ENCODE assay signal across 1 cellular context in the genomic region with DNA sequence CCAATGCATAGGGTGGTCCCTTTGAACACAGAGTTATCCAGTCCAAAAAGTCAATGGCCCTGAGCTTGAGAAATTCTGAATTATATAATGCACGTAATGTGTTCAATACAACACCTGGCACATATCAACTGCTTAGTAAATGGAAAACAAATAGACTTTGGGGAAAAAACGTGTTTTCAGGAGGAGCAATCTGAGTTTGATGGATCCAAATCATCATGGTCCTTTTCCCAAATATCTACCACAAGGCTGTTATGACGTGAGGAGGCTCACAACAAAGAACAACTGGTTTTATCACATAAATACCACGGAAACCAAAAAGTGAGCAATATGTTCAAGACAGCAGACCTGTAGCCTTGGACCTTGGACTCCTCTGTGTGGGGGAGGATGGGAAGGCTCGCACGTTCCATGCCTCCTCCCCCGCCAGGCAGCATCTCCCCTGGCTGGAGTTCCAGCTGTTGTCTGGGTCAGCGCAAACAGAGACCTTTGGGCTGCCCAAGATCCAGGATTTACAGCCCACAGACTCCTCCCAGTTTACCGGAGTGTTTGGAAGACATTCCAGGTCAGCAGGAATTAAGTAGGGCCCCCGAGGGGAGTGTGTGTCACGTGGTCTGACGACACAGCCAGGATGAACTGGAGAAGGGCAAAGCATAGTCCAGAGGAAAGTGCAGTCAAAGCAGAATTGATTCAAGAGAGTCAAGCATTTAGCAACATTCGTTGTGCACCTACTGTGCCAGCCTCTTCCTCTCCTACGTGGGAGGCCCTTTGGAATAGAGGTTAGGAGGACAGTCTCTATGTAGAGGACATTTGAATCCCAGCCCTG.
TF ChIP-seq lines count a peak whose summit lies in the region.

No MANE protein-coding gene starts in this region.

TF ChIP-seq in K562, 482 proteins besides CTCF, POLR2A, EP300 and RAD21 (continued from another document and continues in another):
- TF ChIP-seq, protein P1, sequence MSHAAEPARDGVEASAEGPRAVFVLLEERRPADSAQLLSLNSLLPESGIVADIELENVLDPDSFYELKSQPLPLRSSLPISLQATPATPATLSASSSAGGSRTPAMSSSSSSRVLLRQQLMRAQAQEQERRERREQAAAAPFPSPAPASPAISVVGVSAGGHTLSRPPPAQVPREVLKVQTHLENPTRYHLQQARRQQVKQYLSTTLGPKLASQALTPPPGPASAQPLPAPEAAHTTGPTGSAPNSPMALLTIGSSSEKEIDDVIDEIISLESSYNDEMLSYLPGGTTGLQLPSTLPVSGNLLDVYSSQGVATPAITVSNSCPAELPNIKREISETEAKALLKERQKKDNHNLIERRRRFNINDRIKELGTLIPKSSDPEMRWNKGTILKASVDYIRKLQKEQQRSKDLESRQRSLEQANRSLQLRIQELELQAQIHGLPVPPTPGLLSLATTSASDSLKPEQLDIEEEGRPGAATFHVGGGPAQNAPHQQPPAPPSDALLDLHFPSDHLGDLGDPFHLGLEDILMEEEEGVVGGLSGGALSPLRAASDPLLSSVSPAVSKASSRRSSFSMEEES (CRISPR knock-in tag; IDR thresholded peaks at IDR 0.05), result peak; percentile 95
- peak; percentile 36; the same call in 1 of the 2 replicates for TF ChIP-seq SMARCE1 (IDR thresholded peaks at IDR 0.05)
- TF ChIP-seq, protein P2, sequence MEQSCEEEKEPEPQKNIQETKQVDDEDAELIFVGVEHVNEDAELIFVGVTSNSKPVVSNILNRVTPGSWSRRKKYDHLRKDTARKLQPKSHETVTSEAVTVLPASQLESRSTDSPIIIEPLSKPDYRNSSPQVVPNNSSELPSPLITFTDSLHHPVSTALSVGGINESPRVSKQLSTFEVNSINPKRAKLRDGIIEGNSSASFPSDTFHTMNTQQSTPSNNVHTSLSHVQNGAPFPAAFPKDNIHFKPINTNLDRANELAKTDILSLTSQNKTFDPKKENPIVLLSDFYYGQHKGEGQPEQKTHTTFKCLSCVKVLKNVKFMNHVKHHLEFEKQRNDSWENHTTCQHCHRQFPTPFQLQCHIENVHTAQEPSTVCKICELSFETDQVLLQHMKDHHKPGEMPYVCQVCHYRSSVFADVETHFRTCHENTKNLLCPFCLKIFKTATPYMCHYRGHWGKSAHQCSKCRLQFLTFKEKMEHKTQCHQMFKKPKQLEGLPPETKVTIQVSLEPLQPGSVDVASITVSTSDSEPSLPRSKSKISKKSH (CRISPR knock-in tag; IDR thresholded peaks at IDR 0.05), result no peak
- TF ChIP-seq SP2 (IDR thresholded peaks at IDR 0.05; ENCODE audit: extremely low read depth, low read depth, low read length, poor library complexity, severe bottlenecking), result no peak
- TF ChIP-seq JUNB (CRISPR knock-in tag; conservative IDR thresholded peaks at IDR 0.05), result no peak
- TF ChIP-seq ARNT (IDR thresholded peaks at IDR 0.05), result no peak
- TF ChIP-seq CHD2 (IDR thresholded peaks at IDR 0.05; ENCODE audit: low read depth, low read length), result peak; percentile 42; the same call in 1 of the 2 replicates
- TF ChIP-seq, protein P3, sequence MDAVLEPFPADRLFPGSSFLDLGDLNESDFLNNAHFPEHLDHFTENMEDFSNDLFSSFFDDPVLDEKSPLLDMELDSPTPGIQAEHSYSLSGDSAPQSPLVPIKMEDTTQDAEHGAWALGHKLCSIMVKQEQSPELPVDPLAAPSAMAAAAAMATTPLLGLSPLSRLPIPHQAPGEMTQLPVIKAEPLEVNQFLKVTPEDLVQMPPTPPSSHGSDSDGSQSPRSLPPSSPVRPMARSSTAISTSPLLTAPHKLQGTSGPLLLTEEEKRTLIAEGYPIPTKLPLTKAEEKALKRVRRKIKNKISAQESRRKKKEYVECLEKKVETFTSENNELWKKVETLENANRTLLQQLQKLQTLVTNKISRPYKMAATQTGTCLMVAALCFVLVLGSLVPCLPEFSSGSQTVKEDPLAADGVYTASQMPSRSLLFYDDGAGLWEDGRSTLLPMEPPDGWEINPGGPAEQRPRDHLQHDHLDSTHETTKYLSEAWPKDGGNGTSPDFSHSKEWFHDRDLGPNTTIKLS (IDR thresholded peaks at IDR 0.05; ENCODE audit: borderline replicate concordance, low read depth), result no peak
- TF ChIP-seq MAFK (IDR thresholded peaks at IDR 0.05; ENCODE audit: low read length), result 0 out of 2 replicates have a peak, but pooled peaks have one; percentile 30
- TF ChIP-seq TRIM28 (IDR thresholded peaks at IDR 0.05), result no peak
- TF ChIP-seq YY1 (IDR thresholded peaks at IDR 0.05; ENCODE audit: borderline replicate concordance in 1 of 3, control insufficient read depth in 1 of 3, extremely low read depth in 1 of 3, insufficient read depth in 3 of 3, insufficient read length in 1 of 3, insufficient replicate concordance in 2 of 3, low read depth in 1 of 3, low read length in 2 of 3), result no peak
- TF ChIP-seq CXXC5 (CRISPR knock-in tag; IDR thresholded peaks at IDR 0.05), result peak; percentile 70
- TF ChIP-seq PHB (CRISPR knock-in tag; IDR thresholded peaks at IDR 0.05), result no peak
- TF ChIP-seq, protein P4, sequence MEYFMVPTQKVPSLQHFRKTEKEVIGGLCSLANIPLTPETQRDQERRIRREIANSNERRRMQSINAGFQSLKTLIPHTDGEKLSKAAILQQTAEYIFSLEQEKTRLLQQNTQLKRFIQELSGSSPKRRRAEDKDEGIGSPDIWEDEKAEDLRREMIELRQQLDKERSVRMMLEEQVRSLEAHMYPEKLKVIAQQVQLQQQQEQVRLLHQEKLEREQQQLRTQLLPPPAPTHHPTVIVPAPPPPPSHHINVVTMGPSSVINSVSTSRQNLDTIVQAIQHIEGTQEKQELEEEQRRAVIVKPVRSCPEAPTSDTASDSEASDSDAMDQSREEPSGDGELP (CRISPR knock-in tag; IDR thresholded peaks at IDR 0.05; ENCODE audit: borderline replicate concordance), result peak; percentile 81; the same call in 1 of the 2 replicates
- TF ChIP-seq CBFB (CRISPR knock-in tag; IDR thresholded peaks at IDR 0.05), result no peak
- no peak for TF ChIP-seq ZNF75A (CRISPR knock-in tag; IDR thresholded peaks at IDR 0.05)
- peak; percentile 22 to 67; a peak in 3 of 4 replicates for TF ChIP-seq KDM1A (IDR thresholded peaks at IDR 0.05)
- TF ChIP-seq FOXK2 (conservative IDR thresholded peaks at IDR 0.05 in 1 of 2, IDR thresholded peaks at IDR 0.05 in 1 of 2; ENCODE audit: low read depth in 2 of 2), result no peak
- TF ChIP-seq, protein P5, sequence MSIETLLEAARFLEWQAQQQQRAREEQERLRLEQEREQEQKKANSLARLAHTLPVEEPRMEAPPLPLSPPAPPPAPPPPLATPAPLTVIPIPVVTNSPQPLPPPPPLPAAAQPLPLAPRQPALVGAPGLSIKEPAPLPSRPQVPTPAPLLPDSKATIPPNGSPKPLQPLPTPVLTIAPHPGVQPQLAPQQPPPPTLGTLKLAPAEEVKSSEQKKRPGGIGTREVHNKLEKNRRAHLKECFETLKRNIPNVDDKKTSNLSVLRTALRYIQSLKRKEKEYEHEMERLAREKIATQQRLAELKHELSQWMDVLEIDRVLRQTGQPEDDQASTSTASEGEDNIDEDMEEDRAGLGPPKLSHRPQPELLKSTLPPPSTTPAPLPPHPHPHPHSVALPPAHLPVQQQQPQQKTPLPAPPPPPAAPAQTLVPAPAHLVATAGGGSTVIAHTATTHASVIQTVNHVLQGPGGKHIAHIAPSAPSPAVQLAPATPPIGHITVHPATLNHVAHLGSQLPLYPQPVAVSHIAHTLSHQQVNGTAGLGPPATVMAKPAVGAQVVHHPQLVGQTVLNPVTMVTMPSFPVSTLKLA (conservative IDR thresholded peaks at IDR 0.05), result peak; percentile 38 to 58; a peak in 2 of 4 replicates
- TF ChIP-seq ZFP36 (IDR thresholded peaks at IDR 0.05; ENCODE audit: low read depth, low read length, partially characterized antibody), result peak; percentile 9
- no peak for TF ChIP-seq MXI1 (IDR thresholded peaks at IDR 0.05; ENCODE audit: low read depth, low read length)
- 0 out of 2 replicates have a peak, but pooled peaks have one; percentile 39 for TF ChIP-seq MTA3 (IDR thresholded peaks at IDR 0.05; ENCODE audit: borderline replicate concordance)
- TF ChIP-seq STAT5B (CRISPR knock-in tag; IDR thresholded peaks at IDR 0.05), result no peak
- TF ChIP-seq ZNF717 (CRISPR knock-in tag; IDR thresholded peaks at IDR 0.05), result no peak
- no peak for TF ChIP-seq HMG20B (CRISPR knock-in tag; IDR thresholded peaks at IDR 0.05)
- TF ChIP-seq NBN (IDR thresholded peaks at IDR 0.05; ENCODE audit: low read depth), result no peak
- TF ChIP-seq, protein P6, sequence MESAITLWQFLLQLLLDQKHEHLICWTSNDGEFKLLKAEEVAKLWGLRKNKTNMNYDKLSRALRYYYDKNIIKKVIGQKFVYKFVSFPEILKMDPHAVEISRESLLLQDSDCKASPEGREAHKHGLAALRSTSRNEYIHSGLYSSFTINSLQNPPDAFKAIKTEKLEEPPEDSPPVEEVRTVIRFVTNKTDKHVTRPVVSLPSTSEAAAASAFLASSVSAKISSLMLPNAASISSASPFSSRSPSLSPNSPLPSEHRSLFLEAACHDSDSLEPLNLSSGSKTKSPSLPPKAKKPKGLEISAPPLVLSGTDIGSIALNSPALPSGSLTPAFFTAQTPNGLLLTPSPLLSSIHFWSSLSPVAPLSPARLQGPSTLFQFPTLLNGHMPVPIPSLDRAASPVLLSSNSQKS (CRISPR knock-in tag; IDR thresholded peaks at IDR 0.05), result no peak
- TF ChIP-seq POLR2H (tag; IDR thresholded peaks at IDR 0.05; ENCODE audit: low read depth), result no peak
- TF ChIP-seq CREM (IDR thresholded peaks at IDR 0.05; ENCODE audit: low read depth), result peak; percentile 48; the same call in 1 of the 2 replicates
- TF ChIP-seq, protein P7, sequence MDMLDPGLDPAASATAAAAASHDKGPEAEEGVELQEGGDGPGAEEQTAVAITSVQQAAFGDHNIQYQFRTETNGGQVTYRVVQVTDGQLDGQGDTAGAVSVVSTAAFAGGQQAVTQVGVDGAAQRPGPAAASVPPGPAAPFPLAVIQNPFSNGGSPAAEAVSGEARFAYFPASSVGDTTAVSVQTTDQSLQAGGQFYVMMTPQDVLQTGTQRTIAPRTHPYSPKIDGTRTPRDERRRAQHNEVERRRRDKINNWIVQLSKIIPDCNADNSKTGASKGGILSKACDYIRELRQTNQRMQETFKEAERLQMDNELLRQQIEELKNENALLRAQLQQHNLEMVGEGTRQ (CRISPR knock-in tag; IDR thresholded peaks at IDR 0.05), result peak; percentile 87
- TF ChIP-seq MYC (IDR thresholded peaks at IDR 0.05; ENCODE audit: low read depth, low read length), result peak; percentile 58
- TF ChIP-seq MYC (CRISPR knock-in tag; IDR thresholded peaks at IDR 0.05; ENCODE audit: borderline replicate concordance, low read depth), result no peak
- TF ChIP-seq C11orf30 (IDR thresholded peaks at IDR 0.05; ENCODE audit: low read depth), result peak; percentile 43; the same call in 1 of the 2 replicates
- no peak for TF ChIP-seq EWSR1 (IDR thresholded peaks at IDR 0.05; ENCODE audit: borderline replicate concordance, low read depth, partially characterized antibody)
- TF ChIP-seq PTRF (tag; IDR thresholded peaks at IDR 0.05), result no peak
- TF ChIP-seq L3MBTL2 (IDR thresholded peaks at IDR 0.05), result 0 out of 2 replicates have a peak, but pooled peaks have one; percentile 41
- TF ChIP-seq, protein P8, sequence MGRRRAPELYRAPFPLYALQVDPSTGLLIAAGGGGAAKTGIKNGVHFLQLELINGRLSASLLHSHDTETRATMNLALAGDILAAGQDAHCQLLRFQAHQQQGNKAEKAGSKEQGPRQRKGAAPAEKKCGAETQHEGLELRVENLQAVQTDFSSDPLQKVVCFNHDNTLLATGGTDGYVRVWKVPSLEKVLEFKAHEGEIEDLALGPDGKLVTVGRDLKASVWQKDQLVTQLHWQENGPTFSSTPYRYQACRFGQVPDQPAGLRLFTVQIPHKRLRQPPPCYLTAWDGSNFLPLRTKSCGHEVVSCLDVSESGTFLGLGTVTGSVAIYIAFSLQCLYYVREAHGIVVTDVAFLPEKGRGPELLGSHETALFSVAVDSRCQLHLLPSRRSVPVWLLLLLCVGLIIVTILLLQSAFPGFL (CRISPR knock-in tag; IDR thresholded peaks at IDR 0.05), result no peak
